In the genomic region with DNA sequence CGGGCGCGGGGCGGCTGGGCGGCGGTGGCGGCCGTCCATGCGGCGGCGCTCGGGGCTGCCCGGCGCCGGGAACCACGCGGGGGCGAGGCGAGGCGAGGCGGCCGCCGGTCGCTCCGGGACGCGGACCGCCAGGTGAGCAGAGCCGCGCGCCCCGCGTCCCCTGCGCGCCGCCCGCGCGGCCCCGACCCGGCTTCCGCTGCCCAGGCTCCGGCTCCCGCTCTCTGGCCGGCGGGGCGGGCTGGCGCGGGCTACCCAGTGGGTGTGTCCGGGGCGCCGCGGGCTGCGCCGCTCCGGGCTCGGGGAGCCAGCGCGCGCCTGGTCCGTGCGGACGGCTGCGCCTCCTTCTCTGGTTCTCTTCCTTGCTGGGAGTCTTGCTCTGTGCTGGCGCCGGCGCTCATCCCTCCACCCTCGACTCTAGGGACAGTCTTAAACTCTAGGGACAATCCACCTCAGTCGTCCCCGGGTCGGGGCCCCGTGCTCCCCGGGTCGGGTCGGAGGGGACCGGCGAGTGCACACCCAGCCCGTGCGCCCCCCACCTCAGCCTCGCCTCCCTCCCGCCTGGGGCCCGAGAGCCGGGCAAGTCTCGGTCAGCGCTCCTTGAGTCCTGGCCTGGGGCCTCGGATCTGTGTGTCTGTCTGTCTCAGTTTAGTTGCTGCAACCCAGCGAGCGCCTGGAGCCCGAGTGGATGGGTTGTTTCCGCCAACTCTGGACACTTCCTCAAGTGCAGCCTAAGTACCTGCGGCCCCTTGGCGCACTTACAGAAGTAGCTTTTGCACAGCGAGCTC, we compare ENCODE assay signal across 8 cellular contexts. TPM values are rescaled to one million over a fixed set of nuclear protein-coding genes. Genes with fewer than 3 reads are reported as not detected.
DNase-seq lines count a peak whose midpoint lies in the region; ATAC-seq, FAIRE-seq and TF ChIP-seq lines count a peak whose summit lies in the region.

No MANE protein-coding gene starts in this region.

- no peak overlapping the region for H3K4ac ChIP-seq in H1 (replicated peaks; ENCODE audit: insufficient read length, low read depth, low read length)

- peak overlapping the region; percentile 19 for H3K14ac ChIP-seq in H1 (ENCODE audit: insufficient read length)

- no peak for TF ChIP-seq POLR2A in H1 (IDR thresholded peaks at IDR 0.05; ENCODE audit: control extremely low read depth in 1 of 2, low read depth in 2 of 2, low read length in 2 of 2)

- DNase-seq in Right ventricle myocardium inferior (ENCODE audit: missing footprints) (peak; percentile 74), cardiac septum (ENCODE audit: low spot score) (no peak), SJCRH30 (peak; percentile 71 to 77), H1 (ENCODE audit: low read depth in 1 of 2, low spot score in 2 of 2) (peak in 1 of 2 experiments; percentile 75), G401 (ENCODE audit: low spot score) (no peak)
- DNase-seq in central memory CD4-positive, alpha-beta T cell: no peak

- H3K4me1 ChIP-seq in SJCRH30: no peaks in the 10 kb centered on the region
- H3K4me1 ChIP-seq in H1 (replicated peaks in 1 of 4; ENCODE audit: control insufficient read depth in 3 of 4, insufficient read depth in 4 of 4, low read length in 3 of 4): peaks cover 4 to 11% (median 6%) of the 10 kb centered on the region in 4 experiments; a peak in 6 of 7 replicates
- H3K4me1 ChIP-seq in mucosa of rectum (ENCODE audit: control insufficient read depth in 2 of 2, insufficient read depth in 2 of 2, low read length in 2 of 2): peaks cover 6 to 14% of the 10 kb centered on the region in 2 donors

- no peak for TF ChIP-seq EP300 in H1 (IDR thresholded peaks at IDR 0.05; ENCODE audit: borderline replicate concordance in 1 of 2, low read depth in 2 of 2, low read length in 2 of 2)

- peaks cover 6% of the 10 kb centered on the region; the same call in 1 of the 2 replicates for H3K23me2 ChIP-seq in H1 (ENCODE audit: low read depth, low read length)

- no peak for FAIRE-seq in H1 (lab: Jason Lieb, UNC)

- H3K4me3 ChIP-seq in SJCRH30 (peak overlapping the region; percentile 84), H1 (ENCODE audit: extremely low read depth in 1 of 4, insufficient read depth in 2 of 4, low read depth in 3 of 4, low read length in 4 of 4) (peak overlapping the region; percentile 68 to 96 (median 73)), mucosa of rectum (ENCODE audit: low read length in 2 of 2) (peak overlapping the region; percentile 76 to 81)

- H4K8ac ChIP-seq in H1 (ENCODE audit: extremely low read depth, insufficient read depth, low read length): peak overlapping the region; percentile 66

- H3K27ac ChIP-seq in SJCRH30 (peak overlapping the region; percentile 54), H1 (ENCODE audit: low read depth, low read length) (no peak overlapping the region), mucosa of rectum (ENCODE audit: low read depth in 2 of 2, low read length in 2 of 2) (peak overlapping the region; percentile 70 to 79)

- no peak overlapping the region for H4K91ac ChIP-seq in H1 (replicated peaks; ENCODE audit: insufficient read length, low read length)

- H3K18ac ChIP-seq in H1 (ENCODE audit: extremely low read depth, low read length): peak overlapping the region; percentile 17; the same call in 1 of the 2 replicates

- POLR2A ChIA-PET in H1 (lab: Charles Lee; ENCODE audit: partially characterized antibody): interaction anchor here (1.5 kb wide), 1 partner anchor 12 kb away, joined by 3 read pairs; no protein-coding TSS in a partner anchor

- TF ChIP-seq CTCF in H1 (IDR thresholded peaks at IDR 0.05; ENCODE audit: control extremely low read depth in 1 of 3, insufficient read depth in 1 of 3, low read depth in 1 of 3, low read length in 3 of 3): no peak

- H3K36me3 ChIP-seq in SJCRH30 (no peaks in the 10 kb centered on the region), H1 (ENCODE audit: control insufficient read depth in 2 of 4, insufficient read depth in 4 of 4, low read length in 3 of 4) (no peaks in the 10 kb centered on the region), mucosa of rectum (ENCODE audit: control insufficient read depth in 2 of 2, insufficient read depth in 2 of 2, low read length in 2 of 2) (no peaks in the 10 kb centered on the region)

- WGBS in H1 (ENCODE audit: extremely low coverage in 1 of 2, insufficient coverage in 1 of 2, insufficient read length in 1 of 2, insufficient replicate concordance in 2 of 2, low coverage in 1 of 2, low lambda C conversion rate in 2 of 2, missing lambda C conversion rate in 1 of 2), 2 experiments: 1% methylated on average over 49 of the region's 93 CpGs; no CpG with 5 or more reads in 1 of the 2 experiments

- H3K9ac ChIP-seq in H1 (replicated peaks in 1 of 4; ENCODE audit: extremely low read depth in 1 of 4, low read depth in 3 of 4, low read length in 3 of 4) (peak overlapping the region in 3 of 4 experiments; percentile 2 to 42 (median 20); a peak in 4 of 7 replicates), mucosa of rectum (ENCODE audit: low read depth in 1 of 2, low read length in 2 of 2) (peak overlapping the region; percentile 63 to 83)

- H2BK120ac ChIP-seq in H1 (replicated peaks; ENCODE audit: low read depth, low read length): no peak overlapping the region

- in situ Hi-C loops in G401 (cut with HindIII; ENCODE audit: low sequenced_read_pairs): no loop called here

- no peak overlapping the region for H3K56ac ChIP-seq in H1 (replicated peaks; ENCODE audit: insufficient read length, low read depth, low read length)

- H2BK20ac ChIP-seq in H1 (ENCODE audit: low read length): no peak overlapping the region

- H3K27me3 ChIP-seq in SJCRH30: no peaks in the 10 kb centered on the region
- H3K27me3 ChIP-seq in H1 (replicated peaks in 1 of 4; ENCODE audit: control insufficient read depth in 3 of 4, extremely low read depth in 1 of 4, insufficient read depth in 3 of 4, low read length in 3 of 4): peaks cover 0 to 16% (median 12%) of the 10 kb centered on the region in 4 experiments; a peak in 6 of 7 replicates
- H3K27me3 ChIP-seq in mucosa of rectum (ENCODE audit: control insufficient read depth in 2 of 2, insufficient read depth in 2 of 2, low read length in 2 of 2): no peaks in the 10 kb centered on the region

- intact Hi-C loops in Right ventricle myocardium inferior (cut with DNase I): loop anchor here (1.0 to 10.0 kb wide), 9 partner anchors 33 to 689 kb away; no protein-coding TSS in a partner anchor
- intact Hi-C loops in cardiac septum (cut with DNase I): loop anchor here (2.0 to 5.0 kb wide), 4 partner anchors 31 to 325 kb away; no protein-coding TSS in a partner anchor

- H2AK5ac ChIP-seq in H1 (ENCODE audit: low read depth, low read length): no peak overlapping the region

- H3K4me2 ChIP-seq in H1 (ENCODE audit: insufficient read depth in 1 of 2, low read depth in 2 of 2, low read length in 2 of 2): peak overlapping the region; percentile 79 to 92

- peaks cover 2% of the 10 kb centered on the region; the same call in 1 of the 2 replicates for H3K79me1 ChIP-seq in H1 (ENCODE audit: low read depth, low read length)

- TF ChIP-seq RAD21 in H1 (IDR thresholded peaks at IDR 0.05 in 1 of 2, conservative IDR thresholded peaks at IDR 0.05 in 1 of 2; ENCODE audit: low read depth in 2 of 2, low read length in 2 of 2): no peak

- H3K9me3 ChIP-seq in SJCRH30 (replicated peaks) (no peaks in the 10 kb centered on the region), H1 (ENCODE audit: insufficient read depth in 2 of 2, low read depth in 1 of 2, low read length in 1 of 2) (no peaks in the 10 kb centered on the region), mucosa of rectum (ENCODE audit: control insufficient read depth in 2 of 2, low read length in 2 of 2) (no peaks in the 10 kb centered on the region)

- H3K23ac ChIP-seq in H1 (ENCODE audit: insufficient read length): no peak overlapping the region

- 0 out of 2 replicates have a peak overlapping the region, but pooled peaks have one; percentile 18 for H2BK15ac ChIP-seq in H1 (ENCODE audit: low read length)

- H2BK5ac ChIP-seq in H1 (ENCODE audit: low read depth, low read length): peak overlapping the region; percentile 60; the same call in 1 of the 2 replicates

- no peak overlapping the region for H4K5ac ChIP-seq in H1 (ENCODE audit: insufficient read length, low read depth, low read length)

- no peak overlapping the region for H2BK12ac ChIP-seq in H1 (ENCODE audit: low read depth, low read length)

- CTCF ChIA-PET in H1 (lab: Charles Lee; ENCODE audit: partially characterized antibody): interaction anchor here (0.7 to 2.0 kb wide), 13 partner anchors 9 to 326 kb away, joined by 3 to 8 read pairs (median 3); no protein-coding TSS in a partner anchor

- H3K79me2 ChIP-seq in H1 (ENCODE audit: control insufficient read depth in 1 of 2, insufficient read depth in 2 of 2, low read length in 2 of 2): no peaks in the 10 kb centered on the region

- peak overlapping the region; percentile 0; the same call in 1 of the 2 replicates for H2AFZ ChIP-seq in H1 (ENCODE audit: low read length)

- no peaks in the 10 kb centered on the region for H4K20me1 ChIP-seq in H1 (replicated peaks in 1 of 2; ENCODE audit: control insufficient read depth in 1 of 2, insufficient read depth in 2 of 2, low read length in 2 of 2)

- ATAC-seq in Right ventricle myocardium inferior (peak; percentile 66), HG02981 (IDR thresholded peaks at IDR 0.05; ENCODE audit: unreplicated experiment) (peak; percentile 40)

TF ChIP-seq in H1, 55 proteins besides CTCF, POLR2A, EP300 and RAD21:
- TF ChIP-seq GABPA (IDR thresholded peaks at IDR 0.05; ENCODE audit: borderline replicate concordance, insufficient read depth, low read length) (peak; percentile 51; the same call in 1 of the 2 replicates), PHF8 (conservative IDR thresholded peaks at IDR 0.05; ENCODE audit: low read depth, low read length) (0 out of 2 replicates have a peak, but pooled peaks have one; percentile 15), KDM4A (IDR thresholded peaks at IDR 0.05; ENCODE audit: low read depth, low read length, severe bottlenecking) (peak; percentile 78), ASH2L (IDR thresholded peaks at IDR 0.05; ENCODE audit: low read length) (peak; percentile 7), YY1 (IDR thresholded peaks at IDR 0.05; ENCODE audit: low read depth, low read length) (no peak)

RNA-seq across cellular contexts. Expression of gene THSD4, which starts 0.5 kb away (rescaled TPM):
- 73.1 TPM for total RNA-seq in Right ventricle myocardium inferior
- 116 TPM for total RNA-seq in cardiac septum
- 18.1 and 20.7 TPM in 2 replicates for total RNA-seq in SJCRH30 (2014; rRNA removed; shearing (Covaris generic))
- 6.2 and 6.4 TPM in 2 replicates for total RNA-seq in H1 (2021; fragmentation: NEBNext Ultra II Directional; extraction: Animal tissue kit (Norgen Biotek cat#: 25700))
- polyA plus RNA-seq in H1 (2011; rRNA removed): 2.5 and 3.2 TPM in 2 replicates
- 3.3 TPM for polyA plus RNA-seq in H1 (2011; cell fraction: cytosol; rRNA removed)
- 9.5 TPM for polyA plus RNA-seq in H1 (2011; cell fraction: nucleus; rRNA removed)
- polyA plus RNA-seq in H1 (2012, experiment 1 of 2): 4.1 to 4.9 TPM (median 4.3 TPM) in 4 replicates
- 0.51 TPM for polyA plus RNA-seq in H1 (2012, experiment 2 of 2)
- polyA plus RNA-seq in H1 (2013, experiment 1 of 2): 3.8 TPM
- 3.6 TPM for polyA plus RNA-seq in H1 (2013, experiment 2 of 2)
- 8.5 and 9.1 TPM in 2 replicates for polyA minus RNA-seq in H1 (2011; rRNA and poly(A)+ RNA removed)
- polyA minus RNA-seq in H1 (2011; cell fraction: cytosol; rRNA and poly(A)+ RNA removed): 3.3 TPM
- polyA minus RNA-seq in H1 (2011; cell fraction: nucleus; rRNA and poly(A)+ RNA removed): 36.6 TPM
- 0.31 and 1.2 TPM in 2 replicates for total RNA-seq in G401 (2014; rRNA removed; shearing (Covaris generic))

Comparison
In these comparisons a context has a peak if more than half of its experiments do, and no peak if none do; other contexts are left out.
1. DNase-seq: peak in Right ventricle myocardium inferior (single experiment) and SJCRH30 (2 of 2); none in cardiac septum (single experiment), central memory CD4-positive, alpha-beta T cell (single experiment) and G401 (single experiment).
2. Peak in every context shown above with its lines, with median percentiles within 50 percentile points of each other: H3K4me3 ChIP-seq.